ENCODE assay signal across 19 cellular contexts in the genomic region with DNA sequence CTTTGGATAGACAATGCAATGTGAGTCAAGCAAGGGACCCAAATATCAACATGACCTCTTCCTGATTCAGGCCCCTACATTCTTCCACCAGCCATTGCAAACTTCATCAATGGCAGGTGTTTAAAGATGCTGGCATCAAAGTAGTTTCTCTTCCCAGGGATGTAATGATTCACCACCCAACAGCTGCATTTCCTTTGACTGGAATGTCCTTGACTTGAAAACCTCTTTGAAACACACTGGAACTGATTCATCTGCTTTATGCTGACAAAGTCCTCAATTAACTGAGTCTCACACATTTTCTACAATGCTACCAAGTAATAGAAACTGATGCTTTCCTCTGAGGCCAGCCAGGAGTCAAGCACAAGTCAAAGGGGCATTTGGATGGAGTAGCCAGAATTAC.
"Had no signal": no experiment of that assay in that cellular context is flagged by ENCODE, and none has a peak within 500 bp of the region (broad histone marks: within the 10 kb centered on the region; RNA-seq: fewer than 3 reads in every experiment).

No MANE protein-coding gene starts in this region.

- DNase-seq: activated B cell treated with CpG ODN at 0.5 μM for 24 hours; activated CD4-positive, alpha-beta memory T cell treated with anti-CD3 and anti-CD28 coated beads, Interleukin-2, amount 10 ng/mL, durations not matched to agents 7 days and 5 days; activated CD4-positive, alpha-beta T cell treated with anti-CD3 and anti-CD28 coated beads for 1 hour; activated CD4-positive, alpha-beta T cell treated with anti-CD3 and anti-CD28 coated beads, Interleukin-2, amount 50 U/mL, for 1 hour; activated gamma-delta T cell; activated naive CD4-positive, alpha-beta T cell treated with anti-CD3 and anti-CD28 coated beads, Interleukin-2, amount 10 ng/mL, durations not matched to agents 7 days and 5 days; activated naive CD8-positive, alpha-beta T cell treated with anti-CD3 and anti-CD28 coated beads for 36 hours; activated T-cell treated with anti-CD3 and anti-CD28 coated beads for 4 hours; activated T-cell treated with anti-CD3 and anti-CD28 coated beads, Interleukin-2, amount 50 U/mL, for 48 hours; NCI-H1105 treated with DMSO at 0.1 percent for 48 hours; NCI-H1436 treated with DMSO at 0.1 percent for 48 hours; NCI-H187; NCI-H2081; NCI-H526; NCI-H82; PC-3; SHP77 treated with DMSO at 0.1 percent for 48 hours; T-helper 17 cell; T-helper 9 cell had no signal
